17 cellular contexts compared by ENCODE assay signal in the genomic region with DNA sequence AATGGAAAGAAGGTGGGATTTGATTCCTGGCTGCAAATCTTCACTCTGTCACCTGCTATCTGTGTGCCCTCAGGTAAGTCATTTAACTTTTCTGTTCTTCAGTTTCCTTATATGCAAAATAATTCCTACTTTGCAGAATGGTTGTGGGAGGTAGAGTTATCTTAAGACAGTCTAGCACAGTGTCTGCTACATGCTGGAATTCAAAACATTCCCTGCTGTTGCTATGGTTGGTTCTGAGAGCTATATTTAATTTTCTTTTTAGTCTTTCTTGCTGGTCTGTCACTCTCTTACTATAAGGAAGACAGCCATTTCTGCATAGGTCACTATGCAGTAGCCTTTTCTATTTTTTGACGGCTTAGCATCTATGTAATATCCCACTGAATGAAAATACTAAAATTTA. TPM values are rescaled to one million over a fixed set of nuclear protein-coding genes. Genes with fewer than 3 reads are reported as not detected.
DNase-seq lines count a peak whose midpoint lies in the region; FAIRE-seq and TF ChIP-seq lines count a peak whose summit lies in the region.
"Had no signal": no experiment of that assay in that cellular context is flagged by ENCODE, and none has a peak within 500 bp of the region (broad histone marks: within the 10 kb centered on the region; RNA-seq: fewer than 3 reads in every experiment).

No MANE protein-coding gene starts in this region.

- H3K9me3 ChIP-seq in Peyer's patch, result no peaks in the 10 kb centered on the region

- no peaks in the 10 kb centered on the region for H3K27me3 Mint-ChIP-seq in T-helper 2 cell treated with Interferon-gamma antibody and Interleukin-4, amounts not matched to agents 5 μg/mL and 100 μg/mL, for 36 hours (ENCODE audit: low read depth)

- no peak for TF ChIP-seq POLR2A in Peyer's patch (IDR thresholded peaks at IDR 0.05)
- TF ChIP-seq POLR2A in H54 (IDR thresholded peaks at IDR 0.05; ENCODE audit: low read depth, low read length), result no peak

- peak overlapping the region; percentile 13 for H3K4me3 Mint-ChIP-seq in T-helper 2 cell treated with Interferon-gamma antibody and Interleukin-4, amounts not matched to agents 5 μg/mL and 100 μg/mL, for 36 hours
- H3K4me3 Mint-ChIP-seq: CD8-positive, alpha-beta T cell had no signal

- no peak for FAIRE-seq in H54 (lab: Jason Lieb, UNC)
- FAIRE-seq: G401.6, GM12878 had no signal

- H3K27ac Mint-ChIP-seq in T-helper 2 cell treated with Interferon-gamma antibody and Interleukin-4, amounts not matched to agents 5 μg/mL and 100 μg/mL, for 36 hours, result no peak overlapping the region

- intact Hi-C loops in dorsolateral prefrontal cortex (cut with DNase I), result loop anchor here in 1 of 2 donors (10.0 kb wide), 2 partner anchors 413 to 847 kb away; a partner anchor contains a TSS

- H3K9me3 Mint-ChIP-seq in T-helper 2 cell treated with Interferon-gamma antibody and Interleukin-4, amounts not matched to agents 5 μg/mL and 100 μg/mL, for 36 hours, result no peaks in the 10 kb centered on the region
- H3K9me3 Mint-ChIP-seq: CD8-positive, alpha-beta T cell had no signal

- H3K4me1 ChIP-seq in Peyer's patch, result peaks cover 2 to 12% (median 5%) of the 10 kb centered on the region in 4 donors

- no peak for DNase-seq in T-helper 2 cell treated with Interferon-gamma antibody and Interleukin-4, amounts not matched to agents 5 μg/mL and 100 μg/mL, for 36 hours (ENCODE audit: low spot score)
- no peak for DNase-seq in T-helper 2 cell
- DNase-seq in dorsolateral prefrontal cortex, result no peak
- DNase-seq in putamen (ENCODE audit: low spot score), result peak; percentile 45
- no peak for DNase-seq in HT-29 (ENCODE audit: low spot score)
- no peak for DNase-seq in Peyer's patch
- DNase-seq in H54 (ENCODE audit: insufficient read length, low spot score), result no peak
- DNase-seq: 8988T; CD8-positive, alpha-beta T cell; DND-41; HCEC 1CT; NCI-H187; NCI-H226; NCI-H524 treated with DMSO at 0.1 percent for 48 hours had no signal

- peak overlapping the region in 8 of 59 donors; percentile 0 to 46 (median 5) for H3K4me3 ChIP-seq in dorsolateral prefrontal cortex
- H3K4me3 ChIP-seq in Peyer's patch, result no peak overlapping the region
- H3K4me3 ChIP-seq: GM12878 had no signal

- no peaks in the 10 kb centered on the region for H3K27me3 ChIP-seq in dorsolateral prefrontal cortex
- no peaks in the 10 kb centered on the region for H3K27me3 ChIP-seq in Peyer's patch

- H3K4me1 Mint-ChIP-seq in T-helper 2 cell treated with Interferon-gamma antibody and Interleukin-4, amounts not matched to agents 5 μg/mL and 100 μg/mL, for 36 hours (ENCODE audit: low read depth), result peaks cover 43% of the 10 kb centered on the region

- peaks cover 5% of the 10 kb centered on the region for H3K36me3 Mint-ChIP-seq in T-helper 2 cell treated with Interferon-gamma antibody and Interleukin-4, amounts not matched to agents 5 μg/mL and 100 μg/mL, for 36 hours (ENCODE audit: low read depth)

- H3K36me3 ChIP-seq in Peyer's patch, result no peaks in the 10 kb centered on the region

- H3K27ac ChIP-seq in angular gyrus (ENCODE audit: low read depth, low read length), result peak overlapping the region; percentile 47
- peak overlapping the region in 48 of 59 donors; percentile 4 to 99 (median 96) for H3K27ac ChIP-seq in dorsolateral prefrontal cortex
- H3K27ac ChIP-seq in Peyer's patch, result no peak overlapping the region

- TF ChIP-seq CTCF in dorsolateral prefrontal cortex (IDR thresholded peaks at IDR 0.05 in 54 of 56, conservative IDR thresholded peaks at IDR 0.05 in 2 of 56; ENCODE audit: low read depth in 1 of 56, partially characterized antibody in 56 of 56) (no peak), Peyer's patch (IDR thresholded peaks at IDR 0.05) (no peak)

RNA-seq across cellular contexts. Expression of a gene that starts 4.0 kb away (rescaled TPM):
- total RNA-seq in dorsolateral prefrontal cortex (10 to 100 TPM; 18.9 to 53.0 (median 30.7) TPM), Peyer's patch (10 to 100 TPM; 53.2 to 94.1 (median 69.7) TPM)
- total RNA-seq in HT-29 (2014; rRNA removed; shearing (Covaris generic)), result 90.1 and 109 TPM in 2 replicates

Comparison
In these comparisons a context has a peak if more than half of its experiments do, and no peak if none do; other contexts are left out.
1. H3K27ac ChIP-seq: peak in angular gyrus (single experiment) and dorsolateral prefrontal cortex (48 of 59); none in Peyer's patch (0 of 4).